ENCODE assay signal across 8 cellular contexts in the genomic region with DNA sequence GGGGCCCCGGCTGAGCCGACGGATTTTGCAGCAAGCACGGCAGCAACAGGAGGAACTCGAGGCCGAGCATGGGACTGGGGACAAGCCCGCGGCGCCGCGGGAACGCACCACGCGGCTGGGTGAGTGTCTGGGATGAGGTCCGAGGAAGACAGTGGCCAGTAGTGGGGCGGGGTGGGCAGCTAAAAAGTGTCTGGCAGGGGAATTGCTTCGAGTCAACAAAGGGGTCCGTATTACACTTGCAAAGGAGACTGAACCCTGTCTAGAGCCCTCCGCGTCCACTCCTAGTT. TPM values are rescaled to one million over a fixed set of nuclear protein-coding genes. Genes with fewer than 3 reads are reported as not detected.
DNase-seq lines count a peak whose midpoint lies in the region; TF ChIP-seq lines count a peak whose summit lies in the region.

No MANE protein-coding gene starts in this region.

- WGBS in GM23248 (ENCODE audit: low coverage in 1 of 2, low lambda C conversion rate in 2 of 2, missing lambda C conversion rate in 2 of 2), 2 experiments = 0 to 1% methylated on average over 8 to 20 of the region's 20 CpGs
- WGBS in esophagus squamous epithelium, 2 donors = 0% methylated on average over 16 to 19 of the region's 20 CpGs
- 0 to 1% (median 0%) methylated on average over 20 of the region's 20 CpGs for WGBS in ovary, 3 donors

- H3K36me3 ChIP-seq in GM23248 (ENCODE audit: low read depth) = no peaks in the 10 kb centered on the region
- peaks cover 23% of the 10 kb centered on the region; the same call in 1 of the 2 replicates for H3K36me3 ChIP-seq in SJCRH30
- peaks cover 0 to 29% (median 0%) of the 10 kb centered on the region in 3 donors for H3K36me3 ChIP-seq in esophagus squamous epithelium
- H3K36me3 ChIP-seq in ovary = no peaks in the 10 kb centered on the region

- peak overlapping the region; percentile 93 for H2AFZ ChIP-seq in GM23248

- DNase-seq in AG04449 (ENCODE audit: low read depth, low spot score) = no peak
- DNase-seq in GM23248 = peak; percentile 61
- DNase-seq in SJCRH30 = peak in 1 of 2 experiments; percentile 25
- no peak for DNase-seq in esophagus squamous epithelium (lab: John Stamatoyannopoulos, UW)
- DNase-seq in ovary = no peak
- DNase-seq in NK-92 (lab: John Stamatoyannopoulos, UW; ENCODE audit: unreplicated experiment) = no peak
- no peak for DNase-seq in pons (ENCODE audit: low spot score)
- DNase-seq in kidney glomerular epithelial cell (lab: John Stamatoyannopoulos, UW) = no peak

- peak overlapping the region; percentile 98 for H3K27ac ChIP-seq in GM23248
- peak overlapping the region; percentile 95 for H3K27ac ChIP-seq in SJCRH30
- H3K27ac ChIP-seq in esophagus squamous epithelium = peak overlapping the region; percentile 97 to 99 (median 98)
- H3K27ac ChIP-seq in ovary = peak overlapping the region; percentile 90 to 97

- peaks cover 79% of the 10 kb centered on the region for H3K79me2 ChIP-seq in GM23248 (ENCODE audit: insufficient read depth)

- H3K4me2 ChIP-seq in GM23248 (ENCODE audit: unreplicated experiment) = peak overlapping the region; percentile 88

- peaks cover 8% of the 10 kb centered on the region for H3F3A ChIP-seq in GM23248 (ENCODE audit: insufficient read depth)

- in situ Hi-C loops in GM23248 (cut with MboI) = no loop called here

- no peaks in the 10 kb centered on the region for H4K20me1 ChIP-seq in GM23248 (ENCODE audit: insufficient read depth)

- TF ChIP-seq EP300 in ovary (IDR thresholded peaks at IDR 0.05) = no peak

- H3K4me3 ChIP-seq in AG04449 (ENCODE audit: low read depth, low read length) (peak overlapping the region; percentile 98), GM23248 (peak overlapping the region; percentile 99), SJCRH30 (peak overlapping the region; percentile 84), esophagus squamous epithelium (peak overlapping the region; percentile 65 to 99 (median 82)), ovary (peak overlapping the region; percentile 78)

- TF ChIP-seq CTCF in AG04449 (IDR thresholded peaks at IDR 0.05; ENCODE audit: insufficient read depth, low read length, missing control alignments) (no peak), esophagus squamous epithelium (IDR thresholded peaks at IDR 0.05) (no peak), ovary (IDR thresholded peaks at IDR 0.05) (no peak)

- CTCF ChIA-PET in AG04449 (lab: Yijun Ruan, JAX) = interaction anchor here (0.9 to 12.2 kb wide), 42 partner anchors 15 to 627 kb away, joined by 3 to 341 read pairs (median 5); a partner anchor contains a TSS

- intact Hi-C loops in esophagus squamous epithelium (cut with DNase I) = loop anchor here (10.0 kb wide), 1 partner anchor 127 kb away; no protein-coding TSS in a partner anchor
- intact Hi-C loops in ovary (cut with DNase I) = loop anchor here in 2 of 4 donors (5.0 to 10.0 kb wide), 2 partner anchors 134 to 137 kb away; a partner anchor contains a TSS

- H3K9me3 ChIP-seq in GM23248 (ENCODE audit: low read depth) (no peaks in the 10 kb centered on the region), SJCRH30 (replicated peaks) (no peaks in the 10 kb centered on the region), esophagus squamous epithelium (no peaks in the 10 kb centered on the region), ovary (no peaks in the 10 kb centered on the region)

- H3K4me1 ChIP-seq in GM23248 (ENCODE audit: insufficient read depth) (peaks cover 41% of the 10 kb centered on the region), SJCRH30 (0 out of 2 replicates have a peak, but pooled peaks cover 6% of the 10 kb centered on the region), esophagus squamous epithelium (peaks cover 23 to 63% (median 34%) of the 10 kb centered on the region in 3 donors), ovary (ENCODE audit: insufficient read depth) (peaks cover 5% of the 10 kb centered on the region)

- TF ChIP-seq POLR2A in esophagus squamous epithelium (IDR thresholded peaks at IDR 0.05) (no peak), ovary (IDR thresholded peaks at IDR 0.05) (no peak)

- POLR2A ChIA-PET in AG04449 (lab: Yijun Ruan, JAX) = interaction anchor here (0.5 to 2.0 kb wide), 7 partner anchors 9 to 140 kb away, joined by 3 to 8 read pairs (median 5); a partner anchor contains a TSS

- no peaks in the 10 kb centered on the region for H3K9me2 ChIP-seq in GM23248 (ENCODE audit: insufficient read depth)

- peak overlapping the region; percentile 95 for H3K9ac ChIP-seq in GM23248

- no peaks in the 10 kb centered on the region for H3K27me3 ChIP-seq in GM23248 (replicated peaks; ENCODE audit: insufficient read depth)
- no peaks in the 10 kb centered on the region for H3K27me3 ChIP-seq in SJCRH30
- H3K27me3 ChIP-seq in esophagus squamous epithelium = no peaks in the 10 kb centered on the region
- H3K27me3 ChIP-seq in ovary = no peaks in the 10 kb centered on the region

RNA-seq across cellular contexts. Expression of a gene that starts 0.4 kb away (rescaled TPM):
- total RNA-seq in GM23248 (2014; rRNA removed; shearing (Covaris generic)) = 11.0 and 12.3 TPM in 2 replicates
- polyA plus RNA-seq in GM23248 (2016; fragmentation: Nextera tagmentation; extraction: Ambion mirVana) (28.0 and 30.2 TPM in 2 replicates), ovary (1 to 10 TPM; 8.5 TPM)
- 32.3 and 36.9 TPM in 2 replicates for total RNA-seq in SJCRH30 (2014; rRNA removed; shearing (Covaris generic))
- total RNA-seq in esophagus squamous epithelium (10 to 100 TPM in 3 of 4 donors, 1 to 10 TPM in 1; 6.3 to 19.4 (median 13.0) TPM), ovary (10 to 100 TPM in 5 of 7 donors, 1 to 10 TPM in 2; 4.8 to 29.2 (median 14.8) TPM)

RNA-seq across cellular contexts. Expression of a gene that starts 0.7 kb away (rescaled TPM):
- total RNA-seq in GM23248 (2014; rRNA removed; shearing (Covaris generic)) = 21.0 and 30.6 TPM in 2 replicates
- polyA plus RNA-seq in GM23248 (2016; fragmentation: Nextera tagmentation; extraction: Ambion mirVana) (24.2 and 25.5 TPM in 2 replicates), ovary (10 to 100 TPM in 1 of 2 donors, 1 to 10 TPM in 1; 7.2 to 15.1 TPM)
- 33.4 and 34.8 TPM in 2 replicates for total RNA-seq in SJCRH30 (2014; rRNA removed; shearing (Covaris generic))
- total RNA-seq in esophagus squamous epithelium (10 to 100 TPM in 3 of 4 donors, 1 to 10 TPM in 1; 6.9 to 18.7 (median 15.0) TPM), ovary (10 to 100 TPM in 5 of 7 donors, 1 to 10 TPM in 2; 8.4 to 20.0 (median 13.1) TPM)

RNA-seq across cellular contexts. Expression of a gene that starts 20.0 kb away (rescaled TPM):
- 47.8 and 48.1 TPM in 2 replicates for total RNA-seq in GM23248 (2014; rRNA removed; shearing (Covaris generic))
- polyA plus RNA-seq in GM23248 (2016; fragmentation: Nextera tagmentation; extraction: Ambion mirVana) = 70.7 and 73.6 TPM in 2 replicates
- total RNA-seq in SJCRH30 (2014; rRNA removed; shearing (Covaris generic)) = 150 and 159 TPM in 2 replicates
- 100 to 1,000 TPM in 1 of 4 donors, 10 to 100 TPM in 3; 38.1 to 142 (median 46.5) TPM for total RNA-seq in esophagus squamous epithelium
- total RNA-seq in ovary = 100 to 1,000 TPM in 1 of 7 donors, 10 to 100 TPM in 6; 22.7 to 217 (median 58.4) TPM
- 10 to 100 TPM; 23.9 to 52.8 TPM for polyA plus RNA-seq in ovary

RNA-seq across cellular contexts. Expression of a gene that starts 26.5 kb away (rescaled TPM):
- 0.97 and 2.4 TPM in 2 replicates for total RNA-seq in GM23248 (2014; rRNA removed; shearing (Covaris generic))
- polyA plus RNA-seq in GM23248 (2016; fragmentation: Nextera tagmentation; extraction: Ambion mirVana) (0.70 and 1.2 TPM in 2 replicates), ovary (1 to 10 TPM; 2.0 to 2.7 TPM)
- total RNA-seq in SJCRH30 (2014; rRNA removed; shearing (Covaris generic)) = 6.4 and 7.3 TPM in 2 replicates
- total RNA-seq in esophagus squamous epithelium (1 to 10 TPM; 1.4 to 2.7 (median 1.8) TPM), ovary (1 to 10 TPM; 2.4 to 5.1 (median 4.7) TPM)
